Comparison of ENCODE assay signal across 12 cellular contexts in genomic region chr12:4825139-4825858, GRCh38.
DNase-seq lines count a peak whose midpoint lies in the region; ATAC-seq, FAIRE-seq and TF ChIP-seq lines count a peak whose summit lies in the region.
"Had no signal": no experiment of that assay in that cellular context is flagged by ENCODE, and none has a peak within 500 bp of the region (broad histone marks: within the 10 kb centered on the region; RNA-seq: fewer than 3 reads in every experiment).

No MANE protein-coding gene starts in this region.

- H3K4me1 ChIP-seq in BLaER1 treated with 17β-estradiol and CSF1 and Interleukin-3, amounts not matched to agents 10 nM and 100 nM: peaks cover 67 to 100% (median 98%) of the 10 kb centered on the region in 10 experiments
- H3K4me1 ChIP-seq in OCI-LY1 (ENCODE audit: insufficient read depth, low read length, severe bottlenecking) (peaks cover 68% of the 10 kb centered on the region), right lobe of liver (no peaks in the 10 kb centered on the region)
- H3K4me1 ChIP-seq: BE2C, right atrium auricular region had no signal

- TF ChIP-seq CTCF in OCI-LY1 (IDR thresholded peaks at IDR 0.05; ENCODE audit: low read length) (no peak), right lobe of liver (IDR thresholded peaks at IDR 0.05) (no peak)

- peaks cover 11% of the 10 kb centered on the region; the same call in 1 of the 2 replicates for H3K79me2 ChIP-seq in OCI-LY1 (ENCODE audit: insufficient read depth, low read length)

- H3K4me2 ChIP-seq in BLaER1 treated with 17β-estradiol and CSF1 and Interleukin-3, amounts not matched to agents 10 nM and 100 nM: peak overlapping the region; percentile 55 to 98 (median 76)
- H3K4me2 ChIP-seq in OCI-LY1 (ENCODE audit: low read length): peak overlapping the region; percentile 94

- no peak overlapping the region for H2AFZ ChIP-seq in OCI-LY1 (ENCODE audit: low read length)

- peaks cover 0 to 51% (median 0%) of the 10 kb centered on the region in 11 experiments; a peak in 5 of 22 replicates for H4K20me1 ChIP-seq in BLaER1 treated with 17β-estradiol and CSF1 and Interleukin-3, amounts not matched to agents 10 nM and 100 nM
- H4K20me1 ChIP-seq in OCI-LY1 (ENCODE audit: insufficient read depth, low read length): no peaks in the 10 kb centered on the region

- 0 out of 22 replicates have a peak overlapping the region, but pooled peaks of 1 of the 11 experiments have one; percentile 19 for H3K9ac ChIP-seq in BLaER1 treated with 17β-estradiol and CSF1 and Interleukin-3, amounts not matched to agents 10 nM and 100 nM
- no peak overlapping the region; the same call in 1 of the 2 replicates for H3K9ac ChIP-seq in OCI-LY1 (ENCODE audit: low read length)

- FAIRE-seq in GM12891 (lab: Jason Lieb, UNC) (peak; percentile 68), frontal cortex (lab: Jason Lieb, UNC) (no peak)
- FAIRE-seq: TTC549 had no signal

- WGBS in right lobe of liver (ENCODE audit: insufficient coverage, low coverage, low lambda C conversion rate, missing lambda C conversion rate): 28% methylated on average over 4 of the region's 4 CpGs

- peak overlapping the region in 2 of 11 experiments; percentile 5 to 15; a peak in 4 of 22 replicates for H3K27ac ChIP-seq in BLaER1 treated with 17β-estradiol and CSF1 and Interleukin-3, amounts not matched to agents 10 nM and 100 nM
- H3K27ac ChIP-seq in OCI-LY1 (ENCODE audit: low read depth, low read length, poor library complexity, severe bottlenecking) (peak overlapping the region; percentile 98), right lobe of liver (no peak overlapping the region)
- H3K27ac ChIP-seq: right atrium auricular region had no signal

- H3F3A ChIP-seq in OCI-LY1 (ENCODE audit: insufficient read depth, low read length): no peaks in the 10 kb centered on the region

- H3K9me3 ChIP-seq in BLaER1 treated with 17β-estradiol and CSF1 and Interleukin-3, amounts not matched to agents 10 nM and 100 nM (replicated peaks in 1 of 11): no peaks in the 10 kb centered on the region
- H3K9me3 ChIP-seq in OCI-LY1 (ENCODE audit: low read length) (no peaks in the 10 kb centered on the region), right lobe of liver (no peaks in the 10 kb centered on the region)
- H3K9me3 ChIP-seq: BE2C, right atrium auricular region had no signal

- intact Hi-C loops in right lobe of liver (cut with DNase I): no loop called here

- no peak for ATAC-seq in right lobe of liver
- ATAC-seq in HG03520 (IDR thresholded peaks at IDR 0.05; ENCODE audit: unreplicated experiment): no peak

- no peak for DNase-seq in GM12891 (ENCODE audit: insufficient read length, low spot score)
- DNase-seq in central memory CD4-positive, alpha-beta T cell: peak; percentile 21
- DNase-seq in frontal cortex (ENCODE audit: low spot score in 2 of 2): no peak
- DNase-seq in right lobe of liver: no peak
- no peak for DNase-seq in HCEC 1CT
- DNase-seq: BE2C, RPMI8226 had no signal

- H3K27me3 ChIP-seq in BLaER1 treated with 17β-estradiol and CSF1 and Interleukin-3, amounts not matched to agents 10 nM and 100 nM: peaks cover 0 to 77% (median 0%) of the 10 kb centered on the region in 11 experiments; a peak in 7 of 22 replicates
- H3K27me3 ChIP-seq in OCI-LY1 (ENCODE audit: insufficient read depth, low read length): no peaks in the 10 kb centered on the region
- H3K27me3 ChIP-seq in right lobe of liver: no peaks in the 10 kb centered on the region
- H3K27me3 ChIP-seq: right atrium auricular region had no signal

- H3K4me3 ChIP-seq in BLaER1 treated with 17β-estradiol and CSF1 and Interleukin-3, amounts not matched to agents 10 nM and 100 nM: no peak overlapping the region
- H3K4me3 ChIP-seq in OCI-LY1 (ENCODE audit: low read depth, low read length, poor library complexity, severe bottlenecking) (peak overlapping the region; percentile 80), right lobe of liver (no peak overlapping the region)
- H3K4me3 ChIP-seq: right atrium auricular region had no signal

- no peaks in the 10 kb centered on the region for H3K9me2 ChIP-seq in OCI-LY1 (ENCODE audit: low read depth, low read length)

- no peak for TF ChIP-seq POLR2A in GM12891 (IDR thresholded peaks at IDR 0.05; ENCODE audit: low read depth, low read length)
- no peak for TF ChIP-seq POLR2A in right lobe of liver (IDR thresholded peaks at IDR 0.05)

- H3K36me3 ChIP-seq in BLaER1 treated with 17β-estradiol and CSF1 and Interleukin-3, amounts not matched to agents 10 nM and 100 nM: no peaks in the 10 kb centered on the region; a peak in 2 of 22 replicates
- H3K36me3 ChIP-seq in OCI-LY1 (ENCODE audit: insufficient read depth, low read length) (peaks cover 43% of the 10 kb centered on the region), right lobe of liver (no peaks in the 10 kb centered on the region)
- H3K36me3 ChIP-seq: BE2C, right atrium auricular region had no signal

TF ChIP-seq in GM12891, 5 proteins besides CTCF, POLR2A, EP300 and RAD21:
- TF ChIP-seq SPI1 (IDR thresholded peaks at IDR 0.05; ENCODE audit: low read depth, low read length): peak; percentile 51
- TF ChIP-seq POU2F2 (IDR thresholded peaks at IDR 0.05; ENCODE audit: low read depth, low read length): no peak
- TF ChIP-seq PAX5 (IDR thresholded peaks at IDR 0.05; ENCODE audit: insufficient read depth, low read length, severe bottlenecking): no peak
